ENCODE assay signal across 3 cellular contexts in genomic region chr6:53532942-53533341, GRCh38.
TF ChIP-seq lines count a peak whose summit lies in the region.

No MANE protein-coding gene starts in this region.

TF ChIP-seq in IMR-90, 13 proteins besides CTCF, POLR2A, EP300 and RAD21:
- TF ChIP-seq MXI1 (IDR thresholded peaks at IDR 0.05; ENCODE audit: borderline replicate concordance, low read depth, low read length): no peak

TF ChIP-seq in HepG2, 621 proteins besides CTCF, POLR2A, EP300 and RAD21:
- TF ChIP-seq RBM22 (optimal IDR thresholded peaks at IDR 0.05; ENCODE audit: low read length) (peak; percentile 34), ZBTB46 (CRISPR knock-in tag; IDR thresholded peaks at IDR 0.05; ENCODE audit: borderline replicate concordance) (no peak)

TF ChIP-seq in SK-N-SH, 30 proteins besides CTCF, POLR2A, EP300 and RAD21:
- no peak for TF ChIP-seq EZH2phosphoT487 (IDR thresholded peaks at IDR 0.05; ENCODE audit: borderline replicate concordance, low read depth)
- TF ChIP-seq GATA2 (CRISPR knock-in tag; IDR thresholded peaks at IDR 0.05): no peak
- no peak for TF ChIP-seq ZBTB33 (IDR thresholded peaks at IDR 0.05; ENCODE audit: borderline replicate concordance, low read depth)
